21 cellular contexts compared by ENCODE assay signal in the genomic region with DNA sequence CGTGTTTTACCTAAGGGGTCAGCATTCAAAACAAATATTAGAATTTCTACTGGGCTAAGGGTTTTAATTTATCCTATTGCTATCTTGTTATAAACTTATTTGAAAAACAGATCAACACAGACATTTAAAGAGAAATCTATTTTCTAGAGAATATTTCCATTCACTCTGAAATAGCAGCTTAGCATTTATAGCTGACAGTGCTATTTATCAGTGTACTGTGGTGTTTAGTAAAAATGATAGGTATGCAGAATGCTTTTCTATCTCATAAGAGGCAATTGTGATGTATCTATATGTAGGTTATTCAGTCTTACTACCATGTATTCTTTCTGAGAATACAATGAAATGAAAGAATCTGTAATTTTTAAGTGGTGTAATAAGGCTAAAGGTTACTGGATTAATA.
DNase-seq lines count a peak whose midpoint lies in the region; ATAC-seq, FAIRE-seq and TF ChIP-seq lines count a peak whose summit lies in the region.
"Had no signal": no experiment of that assay in that cellular context is flagged by ENCODE, and none has a peak within 500 bp of the region (broad histone marks: within the 10 kb centered on the region; RNA-seq: fewer than 3 reads in every experiment).

No MANE protein-coding gene starts in this region.

- H4K91ac ChIP-seq in IMR-90 (ENCODE audit: insufficient read depth, low read depth, low read length): no peak overlapping the region
- H4K91ac ChIP-seq in H1 (replicated peaks; ENCODE audit: insufficient read length, low read length): no peak overlapping the region

- H3K14ac ChIP-seq in IMR-90 (replicated peaks; ENCODE audit: low read depth, low read length): no peak overlapping the region
- no peak overlapping the region for H3K14ac ChIP-seq in H1 (ENCODE audit: insufficient read length)

- no peaks in the 10 kb centered on the region for H4K20me1 ChIP-seq in IMR-90 (ENCODE audit: insufficient read depth, low read length)
- H4K20me1 ChIP-seq in H1 (replicated peaks in 1 of 2; ENCODE audit: control insufficient read depth in 1 of 2, insufficient read depth in 2 of 2, low read length in 2 of 2): no peaks in the 10 kb centered on the region
- H4K20me1 ChIP-seq: BLaER1 treated with 17β-estradiol and CSF1 and Interleukin-3, amounts not matched to agents 10 nM and 100 nM had no signal

- no peak for TF ChIP-seq CTCF in A549 (IDR thresholded peaks at IDR 0.05)
- TF ChIP-seq CTCF in IMR-90 (conservative IDR thresholded peaks at IDR 0.05; ENCODE audit: low read depth, low read length): no peak
- TF ChIP-seq CTCF in H1 (IDR thresholded peaks at IDR 0.05; ENCODE audit: control extremely low read depth in 1 of 3, insufficient read depth in 1 of 3, low read depth in 1 of 3, low read length in 3 of 3): no peak
- no peak for TF ChIP-seq CTCF in MCF 10A (IDR thresholded peaks at IDR 0.05; ENCODE audit: unreplicated experiment)

- H3K9me3 Mint-ChIP-seq in MCF 10A (ENCODE audit: unreplicated experiment): no peaks in the 10 kb centered on the region

- H3K4me3 ChIP-seq in A549: no peak overlapping the region
- no peak overlapping the region for H3K4me3 ChIP-seq in IMR-90 (ENCODE audit: insufficient read depth, low read depth, low read length)
- no peak overlapping the region for H3K4me3 ChIP-seq in H1 (ENCODE audit: extremely low read depth in 1 of 4, insufficient read depth in 2 of 4, low read depth in 3 of 4, low read length in 4 of 4)
- H3K4me3 ChIP-seq: BLaER1 treated with 17β-estradiol and CSF1 and Interleukin-3, amounts not matched to agents 10 nM and 100 nM had no signal

- no peaks in the 10 kb centered on the region for H3K27me3 Mint-ChIP-seq in MCF 10A (ENCODE audit: insufficient read depth, unreplicated experiment)
- H3K27me3 Mint-ChIP-seq: B cell; CD4-positive, alpha-beta T cell had no signal

- H3K56ac ChIP-seq in IMR-90 (ENCODE audit: extremely low read depth, insufficient read depth, low read length) (no peak overlapping the region), H1 (replicated peaks; ENCODE audit: insufficient read length, low read depth, low read length) (no peak overlapping the region)

- intact Hi-C loops in IMR-90 (cut with micrococcal nuclease) (no loop called here), MCF 10A (cut with micrococcal nuclease) (no loop called here)

- no peak overlapping the region for H3K4ac ChIP-seq in IMR-90 (ENCODE audit: low read depth, low read length)
- no peak overlapping the region for H3K4ac ChIP-seq in H1 (replicated peaks; ENCODE audit: insufficient read length, low read depth, low read length)

- no peak overlapping the region for H3K27ac ChIP-seq in A549
- no peak overlapping the region for H3K27ac ChIP-seq in IMR-90 (ENCODE audit: insufficient read depth, low read length)
- no peak overlapping the region for H3K27ac ChIP-seq in H1 (ENCODE audit: low read depth, low read length)
- H3K27ac ChIP-seq: BLaER1 treated with 17β-estradiol and CSF1 and Interleukin-3, amounts not matched to agents 10 nM and 100 nM; C4-2B had no signal

- in situ Hi-C loops in IMR-90 (cut with MboI; ENCODE audit: low sequenced_read_pairs): no loop called here

- BruUV-seq in IMR-90 (replicated peaks; lab: Mats Ljungman, UMichigan) (no TSS peak), MCF 10A (replicated peaks; lab: Mats Ljungman, UMichigan) (no TSS peak)

- DNase-seq in A549 (ENCODE audit: low read depth in 1 of 2, low spot score in 1 of 2) (no peak), IMR-90 (no peak), H1 (ENCODE audit: low read depth in 1 of 2, low spot score in 2 of 2) (no peak), GM12891 (ENCODE audit: insufficient read length, low spot score) (no peak), MCF 10A (ENCODE audit: unreplicated experiment) (no peak)
- DNase-seq: 8988T; AML-193; Caco-2; Calu3; CD4-positive, alpha-beta T cell; CD8-positive, alpha-beta T cell; DMS79 treated with DMSO at 0.1 percent for 48 hours; GF-D8 had no signal

- CTCF ChIA-PET in A549 (lab: Yijun Ruan, JAX) (no interaction called here), IMR-90 (lab: Yijun Ruan, JAX) (no interaction called here), H1 (lab: Charles Lee; ENCODE audit: partially characterized antibody) (interaction anchor here (0.9 kb wide), 1 partner anchor 484 kb away, joined by 3 read pairs; no protein-coding TSS in a partner anchor), MCF 10A (lab: Yijun Ruan, JAX) (no interaction called here)

- H3K9me1 ChIP-seq in IMR-90 (ENCODE audit: insufficient read depth, low read length): no peaks in the 10 kb centered on the region

- H4K5ac ChIP-seq in IMR-90 (ENCODE audit: low read depth, low read length) (no peak overlapping the region), H1 (ENCODE audit: insufficient read length, low read depth, low read length) (no peak overlapping the region)

- H3K18ac ChIP-seq in IMR-90 (ENCODE audit: low read depth, low read length) (no peak overlapping the region), H1 (ENCODE audit: extremely low read depth, low read length) (no peak overlapping the region)

- H3K36me3 Mint-ChIP-seq in MCF 10A (ENCODE audit: insufficient read depth, unreplicated experiment): no peaks in the 10 kb centered on the region
- H3K36me3 Mint-ChIP-seq: CD8-positive, alpha-beta T cell had no signal

- no peaks in the 10 kb centered on the region for H3K79me2 ChIP-seq in H1 (ENCODE audit: control insufficient read depth in 1 of 2, insufficient read depth in 2 of 2, low read length in 2 of 2)

- ATAC-seq in A549 (no peak), IMR-90 (ENCODE audit: low read depth) (no peak)
- ATAC-seq: CD8-positive, alpha-beta T cell had no signal

- H2AK5ac ChIP-seq in IMR-90 (ENCODE audit: low read depth, low read length): no peak overlapping the region
- no peak overlapping the region for H2AK5ac ChIP-seq in H1 (ENCODE audit: low read depth, low read length)

- H2BK5ac ChIP-seq in IMR-90 (ENCODE audit: low read depth, low read length, poor library complexity, severe bottlenecking) (no peak overlapping the region), H1 (ENCODE audit: low read depth, low read length) (no peak overlapping the region)

- no peak overlapping the region for H2BK12ac ChIP-seq in H1 (ENCODE audit: low read depth, low read length)

- H3K4me2 ChIP-seq in A549 (no peak overlapping the region), IMR-90 (ENCODE audit: low read depth, low read length) (no peak overlapping the region), H1 (ENCODE audit: insufficient read depth in 1 of 2, low read depth in 2 of 2, low read length in 2 of 2) (no peak overlapping the region)
- H3K4me2 ChIP-seq: BLaER1 treated with 17β-estradiol and CSF1 and Interleukin-3, amounts not matched to agents 10 nM and 100 nM had no signal

- 11% methylated on average over 1 of the region's 1 CpG for WGBS in A549 (ENCODE audit: missing lambda C conversion rate)
- WGBS in IMR-90 (ENCODE audit: extremely low coverage in 2 of 2, insufficient read length in 1 of 2), 2 experiments: no CpG with 5 or more reads among the region's 1 CpG
- WGBS in H1 (ENCODE audit: extremely low coverage in 1 of 2, insufficient coverage in 1 of 2, insufficient read length in 1 of 2, insufficient replicate concordance in 2 of 2, low coverage in 1 of 2, low lambda C conversion rate in 2 of 2, missing lambda C conversion rate in 1 of 2), 2 experiments: 91% methylated on average over 1 of the region's 1 CpG; no CpG with 5 or more reads in 1 of the 2 experiments

- H4K8ac ChIP-seq in IMR-90 (ENCODE audit: low read depth in 2 of 2, low read length in 2 of 2): no peak overlapping the region
- H4K8ac ChIP-seq in H1 (ENCODE audit: extremely low read depth, insufficient read depth, low read length): no peak overlapping the region

- H2BK20ac ChIP-seq in IMR-90 (ENCODE audit: low read depth, low read length): no peak overlapping the region
- H2BK20ac ChIP-seq in H1 (ENCODE audit: low read length): no peak overlapping the region

- no peak overlapping the region for H2BK15ac ChIP-seq in IMR-90 (ENCODE audit: low read depth, low read length)
- no peak overlapping the region for H2BK15ac ChIP-seq in H1 (ENCODE audit: low read length)

- no peaks in the 10 kb centered on the region for H3K27me3 ChIP-seq in IMR-90 (ENCODE audit: control insufficient read depth, insufficient read depth, low read length)
- no peaks in the 10 kb centered on the region for H3K27me3 ChIP-seq in H1 (replicated peaks in 1 of 4; ENCODE audit: control insufficient read depth in 3 of 4, extremely low read depth in 1 of 4, insufficient read depth in 3 of 4, low read length in 3 of 4)
- H3K27me3 ChIP-seq: BLaER1 treated with 17β-estradiol and CSF1 and Interleukin-3, amounts not matched to agents 10 nM and 100 nM had no signal

- FAIRE-seq in A549 (lab: Jason Lieb, UNC) (no peak), H1 (lab: Jason Lieb, UNC) (no peak), GM12891 (lab: Jason Lieb, UNC) (no peak)
- FAIRE-seq: A204.1, D721Med, G401.6, GM12892, GM18507 had no signal

- no peaks in the 10 kb centered on the region for H3K9me3 ChIP-seq in A549
- no peaks in the 10 kb centered on the region; the same call in 1 of the 2 replicates for H3K9me3 ChIP-seq in IMR-90 (ENCODE audit: control insufficient read depth, insufficient read depth, low read length)
- no peaks in the 10 kb centered on the region for H3K9me3 ChIP-seq in H1 (ENCODE audit: insufficient read depth in 2 of 2, low read depth in 1 of 2, low read length in 1 of 2)
- H3K9me3 ChIP-seq: BLaER1 treated with 17β-estradiol and CSF1 and Interleukin-3, amounts not matched to agents 10 nM and 100 nM; Caco-2 had no signal

- no peaks in the 10 kb centered on the region for H3K23me2 ChIP-seq in H1 (ENCODE audit: low read depth, low read length)

- H3K36me3 ChIP-seq in IMR-90 (ENCODE audit: control insufficient read depth, insufficient read depth, low read length): no peaks in the 10 kb centered on the region
- H3K36me3 ChIP-seq in H1 (ENCODE audit: control insufficient read depth in 2 of 4, insufficient read depth in 4 of 4, low read length in 3 of 4): no peaks in the 10 kb centered on the region
- H3K36me3 ChIP-seq: BLaER1 treated with 17β-estradiol and CSF1 and Interleukin-3, amounts not matched to agents 10 nM and 100 nM had no signal

- H2AK9ac ChIP-seq in IMR-90 (replicated peaks; ENCODE audit: low read depth, low read length, poor library complexity): no peak overlapping the region

- dilution Hi-C loops in IMR-90 (cut with HindIII; ENCODE audit: low sequenced_read_pairs, unreplicated experiment): no loop called here

- no peaks in the 10 kb centered on the region for H3K4me1 Mint-ChIP-seq in MCF 10A (ENCODE audit: insufficient read depth, unreplicated experiment)
- H3K4me1 Mint-ChIP-seq: B cell had no signal

- H3K4me1 ChIP-seq in A549 (no peaks in the 10 kb centered on the region), IMR-90 (ENCODE audit: control insufficient read depth, insufficient read depth, low read length) (no peaks in the 10 kb centered on the region), H1 (replicated peaks in 1 of 4; ENCODE audit: control insufficient read depth in 3 of 4, insufficient read depth in 4 of 4, low read length in 3 of 4) (no peaks in the 10 kb centered on the region)
- H3K4me1 ChIP-seq: BLaER1 treated with 17β-estradiol and CSF1 and Interleukin-3, amounts not matched to agents 10 nM and 100 nM; Caco-2 had no signal

- no peak for TF ChIP-seq EP300 in A549 (IDR thresholded peaks at IDR 0.05)
- no peak for TF ChIP-seq EP300 in H1 (IDR thresholded peaks at IDR 0.05; ENCODE audit: borderline replicate concordance in 1 of 2, low read depth in 2 of 2, low read length in 2 of 2)

- POLR2A ChIA-PET in A549 (lab: Yijun Ruan, JAX) (no interaction called here), IMR-90 (lab: Charles Lee; ENCODE audit: unreplicated experiment) (no interaction called here), H1 (lab: Charles Lee; ENCODE audit: partially characterized antibody) (no interaction called here), MCF 10A (lab: Yijun Ruan, JAX) (no interaction called here)

- TF ChIP-seq POLR2A in A549 (IDR thresholded peaks at IDR 0.05; ENCODE audit: low read length): no peak
- TF ChIP-seq POLR2A in IMR-90 (IDR thresholded peaks at IDR 0.05; ENCODE audit: low read depth, low read length): no peak
- no peak for TF ChIP-seq POLR2A in H1 (IDR thresholded peaks at IDR 0.05; ENCODE audit: control extremely low read depth in 1 of 2, low read depth in 2 of 2, low read length in 2 of 2)
- no peak for TF ChIP-seq POLR2A in GM12891 (IDR thresholded peaks at IDR 0.05; ENCODE audit: low read depth, low read length)

- H3K79me1 ChIP-seq in IMR-90 (ENCODE audit: low read depth in 1 of 2, low read length in 2 of 2) (no peaks in the 10 kb centered on the region), H1 (ENCODE audit: low read depth, low read length) (no peaks in the 10 kb centered on the region)

- H3K4me3 Mint-ChIP-seq in MCF 10A (ENCODE audit: unreplicated experiment): no peak overlapping the region
- H3K4me3 Mint-ChIP-seq: B cell; CD4-positive, alpha-beta T cell; CD8-positive, alpha-beta T cell had no signal

- H2AFZ ChIP-seq in IMR-90 (replicated peaks; ENCODE audit: low read length, poor library complexity): no peak overlapping the region
- H2AFZ ChIP-seq in H1 (ENCODE audit: low read length): no peak overlapping the region

- H3K9ac ChIP-seq in IMR-90 (ENCODE audit: low read depth, low read length) (no peak overlapping the region), H1 (replicated peaks in 1 of 4; ENCODE audit: extremely low read depth in 1 of 4, low read depth in 3 of 4, low read length in 3 of 4) (no peak overlapping the region)
- H3K9ac ChIP-seq: BLaER1 treated with 17β-estradiol and CSF1 and Interleukin-3, amounts not matched to agents 10 nM and 100 nM had no signal

- H3K27ac Mint-ChIP-seq in MCF 10A (ENCODE audit: low read depth, unreplicated experiment): no peak overlapping the region
- H3K27ac Mint-ChIP-seq: B cell; CD4-positive, alpha-beta T cell; CD8-positive, alpha-beta T cell had no signal

- H2BK120ac ChIP-seq in IMR-90 (ENCODE audit: low read depth, low read length): no peak overlapping the region
- no peak overlapping the region for H2BK120ac ChIP-seq in H1 (replicated peaks; ENCODE audit: low read depth, low read length)

- TF ChIP-seq RAD21 in A549 (conservative IDR thresholded peaks at IDR 0.05 in 1 of 2, IDR thresholded peaks at IDR 0.05 in 1 of 2): no peak
- TF ChIP-seq RAD21 in IMR-90 (IDR thresholded peaks at IDR 0.05; ENCODE audit: low read length): no peak
- TF ChIP-seq RAD21 in H1 (IDR thresholded peaks at IDR 0.05 in 1 of 2, conservative IDR thresholded peaks at IDR 0.05 in 1 of 2; ENCODE audit: low read depth in 2 of 2, low read length in 2 of 2): no peak

- H3K23ac ChIP-seq in IMR-90 (ENCODE audit: low read depth, low read length): no peak overlapping the region
- no peak overlapping the region for H3K23ac ChIP-seq in H1 (ENCODE audit: insufficient read length)

Comparison
In these comparisons a context has a peak if more than half of its experiments do, and no peak if none do; other contexts are left out.
1. Of the 18 proteins assayed by ChIP-seq in both H1 and A549: peak only in H1: none; only in A549: none; in both: MAFK; in neither: 17.